34 cellular contexts compared by ENCODE assay signal in genomic region chr15:98997755-98998154, GRCh38. TPM values are rescaled to one million over a fixed set of nuclear protein-coding genes. Genes with fewer than 3 reads are reported as not detected.
"Had no signal": no experiment of that assay in that cellular context is flagged by ENCODE, and none has a peak within 500 bp of the region (broad histone marks: within the 10 kb centered on the region; RNA-seq: fewer than 3 reads in every experiment).

No MANE protein-coding gene starts in this region.

- H3K27me3 Mint-ChIP-seq: activated CD8-positive, alpha-beta T cell treated with anti-CD3 and anti-CD28 coated beads for 36 hours; activated naive CD8-positive, alpha-beta T cell treated with anti-CD3 and anti-CD28 coated beads for 36 hours had no signal

- H3K27ac Mint-ChIP-seq: activated B cell treated with CpG ODN at 0.5 μM for 24 hours; activated CD8-positive, alpha-beta T cell treated with anti-CD3 and anti-CD28 coated beads for 36 hours; activated naive CD4-positive, alpha-beta T cell treated with anti-CD3 and anti-CD28 coated beads for 36 hours; activated naive CD4-positive, alpha-beta T cell treated with anti-CD3 and anti-CD28 coated beads, Interleukin-2, amount 50 U/mL, for 24 hours; activated naive CD8-positive, alpha-beta T cell treated with anti-CD3 and anti-CD28 coated beads for 36 hours; activated naive CD8-positive, alpha-beta T cell treated with anti-CD3 and anti-CD28 coated beads, Interleukin-2, amount 50 U/mL, for 24 hours; activated T-helper 1 cell treated with anti-CD3 and anti-CD28 coated beads, Interleukin-12 subunit alpha, Interleukin-12 subunit beta, Interleukin-2, Interleukin-4 antibody, amounts not matched to agents 30 ng/mL and 10 ng/mL and 1 ng/mL, durations not matched to agents 14 hours and 24 hours and 36 hours; activated T-helper 2 cell treated with anti-CD3 and anti-CD28 coated beads, Interferon-gamma antibody, Interleukin-2, Interleukin-4, amounts not matched to agents 10 μg/mL and 5 μg/mL and 100 μg/mL, durations not matched to agents 14 hours and 24 hours and 36 hours; T-helper 17 cell; T-helper 2 cell treated with Interferon-gamma antibody and Interleukin-4, amounts not matched to agents 5 μg/mL and 100 μg/mL, for 36 hours had no signal

- ATAC-seq: activated CD4-positive, CD25-positive, alpha-beta regulatory T cell treated with anti-CD3 and anti-CD28 coated beads, Interleukin-2, amount 50 U/mL, for 24 hours; activated CD8-positive, alpha-beta T cell treated with anti-CD3 and anti-CD28 coated beads for 36 hours; activated naive CD8-positive, alpha-beta T cell treated with anti-CD3 and anti-CD28 coated beads, Interleukin-2, amount 50 U/mL, for 24 hours; body of pancreas; heart right ventricle; T-helper 17 cell had no signal

- H3K4me3 ChIP-seq: adrenal gland, body of pancreas, colonic mucosa, esophagus squamous epithelium, heart right ventricle had no signal

- H3K9me3 ChIP-seq: adrenal gland, body of pancreas, colonic mucosa, esophagus squamous epithelium had no signal

- H3K36me3 Mint-ChIP-seq: activated naive CD8-positive, alpha-beta T cell treated with anti-CD3 and anti-CD28 coated beads for 36 hours had no signal

- H3K4me1 ChIP-seq: adrenal gland, body of pancreas, colonic mucosa had no signal

- H3K36me3 ChIP-seq: adrenal gland, colonic mucosa, esophagus squamous epithelium, heart right ventricle, WERI-Rb-1 had no signal

- H3K4me1 Mint-ChIP-seq: activated B cell treated with CpG ODN at 0.5 μM for 24 hours; activated naive CD8-positive, alpha-beta T cell treated with anti-CD3 and anti-CD28 coated beads, Interleukin-2, amount 50 U/mL, for 24 hours; T-helper 17 cell had no signal

- DNase-seq: activated B cell treated with CpG ODN at 0.5 μM for 24 hours; activated CD4-positive, alpha-beta T cell treated with anti-CD3 and anti-CD28 coated beads for 48 hours; activated CD4-positive, alpha-beta T cell treated with anti-CD3 and anti-CD28 coated beads, Interleukin-2, amount 50 U/mL, for 1 hour; activated CD4-positive, alpha-beta T cell treated with anti-CD3 and anti-CD28 coated beads, Interleukin-2, amount 50 U/mL, for 48 hours; activated CD8-positive, alpha-beta memory T cell treated with anti-CD3 and anti-CD28 coated beads for 24 hours; activated CD8-positive, alpha-beta T cell treated with anti-CD3 and anti-CD28 coated beads for 36 hours; activated effector memory CD4-positive, alpha-beta T cell treated with anti-CD3 and anti-CD28 coated beads, Interleukin-2, amount 50 U/mL, for 16 hours; activated naive CD4-positive, alpha-beta T cell treated with anti-CD3 and anti-CD28 coated beads for 36 hours; activated naive CD8-positive, alpha-beta T cell treated with anti-CD3 and anti-CD28 coated beads for 36 hours; activated naive CD8-positive, alpha-beta T cell treated with anti-CD3 and anti-CD28 coated beads, Interleukin-2, amount 50 U/mL, for 24 hours; activated T-cell treated with anti-CD3 and anti-CD28 coated beads, Interleukin-2, amount 50 U/mL, for 48 hours; adrenal gland; amygdala; aorta; body of pancreas; caudate nucleus; colonic mucosa; effector CD8-positive, alpha-beta T cell; esophagus squamous epithelium; foreskin melanocyte; heart right ventricle; T-helper 1 cell; T-helper 17 cell; T1000; WERI-Rb-1 had no signal

- H3K4me3 Mint-ChIP-seq: activated B cell treated with CpG ODN at 0.5 μM for 24 hours; activated CD8-positive, alpha-beta T cell treated with anti-CD3 and anti-CD28 coated beads for 36 hours; activated naive CD4-positive, alpha-beta T cell treated with anti-CD3 and anti-CD28 coated beads for 36 hours; activated naive CD4-positive, alpha-beta T cell treated with anti-CD3 and anti-CD28 coated beads, Interleukin-2, amount 50 U/mL, for 24 hours; activated naive CD8-positive, alpha-beta T cell treated with anti-CD3 and anti-CD28 coated beads for 36 hours; activated naive CD8-positive, alpha-beta T cell treated with anti-CD3 and anti-CD28 coated beads, Interleukin-2, amount 50 U/mL, for 24 hours; activated T-helper 1 cell treated with anti-CD3 and anti-CD28 coated beads, Interleukin-12 subunit alpha, Interleukin-12 subunit beta, Interleukin-2, Interleukin-4 antibody, amounts not matched to agents 30 ng/mL and 10 ng/mL and 1 ng/mL, durations not matched to agents 14 hours and 24 hours and 36 hours; T-helper 17 cell; T-helper 2 cell treated with Interferon-gamma antibody and Interleukin-4, amounts not matched to agents 5 μg/mL and 100 μg/mL, for 36 hours had no signal

- H3K27ac ChIP-seq: adrenal gland, body of pancreas, colonic mucosa, epithelial cell of prostate, esophagus squamous epithelium, heart right ventricle, WERI-Rb-1 had no signal

- H3K27me3 ChIP-seq: adrenal gland, body of pancreas, colonic mucosa, esophagus squamous epithelium, heart right ventricle had no signal

RNA-seq across cellular contexts. Expression of gene PGPEP1L, which starts 9.8 kb away (rescaled TPM):
- total RNA-seq: activated B cell treated with CpG ODN at 0.5 μM for 24 hours; activated CD8-positive, alpha-beta T cell treated with anti-CD3 and anti-CD28 coated beads for 36 hours; activated naive CD4-positive, alpha-beta T cell treated with anti-CD3 and anti-CD28 coated beads for 36 hours; activated naive CD8-positive, alpha-beta T cell treated with anti-CD3 and anti-CD28 coated beads for 36 hours; activated T-helper 1 cell treated with anti-CD3 and anti-CD28 coated beads, Interleukin-12 subunit alpha, Interleukin-12 subunit beta, Interleukin-2, Interleukin-4 antibody, amounts not matched to agents 30 ng/mL and 10 ng/mL and 1 ng/mL, durations not matched to agents 14 hours and 24 hours and 36 hours; activated T-helper 2 cell treated with anti-CD3 and anti-CD28 coated beads, Interferon-gamma antibody, Interleukin-2, Interleukin-4, amounts not matched to agents 10 μg/mL and 5 μg/mL and 100 μg/mL, durations not matched to agents 14 hours and 24 hours and 36 hours; adrenal gland; body of pancreas; colonic mucosa; endothelial cell of umbilical vein; esophagus squamous epithelium; fibroblast of lung; fibroblast of villous mesenchyme; T-helper 17 cell had no signal
